ENCODE assay signal across 14 cellular contexts in the genomic region with DNA sequence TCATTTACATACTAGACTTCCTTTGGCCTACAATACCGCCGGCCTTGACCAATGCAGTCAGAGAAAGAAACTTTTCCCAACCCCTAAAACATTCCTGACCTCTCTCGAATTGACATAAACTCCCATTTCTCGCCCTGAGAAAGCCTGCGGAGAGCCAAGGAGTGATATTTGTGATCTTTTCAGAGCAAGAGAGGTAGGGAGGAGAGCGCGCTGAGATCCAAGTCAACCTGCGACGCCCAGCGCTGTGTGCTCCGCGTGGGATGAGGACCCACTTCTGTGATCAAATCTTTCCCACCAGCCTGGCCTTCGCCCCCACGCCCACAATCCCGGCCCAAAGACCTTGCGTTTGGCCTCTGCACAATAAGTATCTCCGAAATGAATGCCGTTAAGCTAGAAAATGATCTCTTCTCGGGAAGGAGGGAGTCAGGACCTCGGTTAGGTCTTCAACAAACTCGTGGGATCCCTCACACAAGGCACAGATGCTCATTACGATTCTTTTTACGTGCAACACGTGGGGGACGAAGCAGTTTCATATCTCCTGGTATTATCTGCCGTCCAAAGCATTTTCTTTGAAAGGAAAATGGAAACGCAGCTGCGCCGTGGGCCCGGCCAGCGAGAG. TPM values are rescaled to one million over a fixed set of nuclear protein-coding genes. Genes with fewer than 3 reads are reported as not detected.
DNase-seq lines count a peak whose midpoint lies in the region; ATAC-seq and TF ChIP-seq lines count a peak whose summit lies in the region.
"Had no signal": no experiment of that assay in that cellular context is flagged by ENCODE, and none has a peak within 500 bp of the region (broad histone marks: within the 10 kb centered on the region; RNA-seq: fewer than 3 reads in every experiment).

No MANE protein-coding gene starts in this region.

- TF ChIP-seq POLR2A in sigmoid colon (IDR thresholded peaks at IDR 0.05) = no peak

- ATAC-seq in HG02763 (IDR thresholded peaks at IDR 0.05; ENCODE audit: unreplicated experiment) = no peak
- no peak for ATAC-seq in activated T-cell treated with anti-CD3 and anti-CD28 coated beads, Interleukin-2, amount 50 U/mL, for 4 hours

- H3K4me1 Mint-ChIP-seq in activated T-cell treated with anti-CD3 and anti-CD28 coated beads, Interleukin-2, amount 50 U/mL, for 4 hours (ENCODE audit: low read depth) = peaks cover 8% of the 10 kb centered on the region

- in situ Hi-C loops in GM13977 (cut with MboI; ENCODE audit: low pct_unique_long_range_greater_than_20kb, low sequenced_read_pairs, unreplicated experiment) = no loop called here

- TF ChIP-seq EP300 in sigmoid colon (IDR thresholded peaks at IDR 0.05) = no peak

- peaks cover 56% of the 10 kb centered on the region for H3K27me3 Mint-ChIP-seq in activated T-cell treated with anti-CD3 and anti-CD28 coated beads, Interleukin-2, amount 50 U/mL, for 4 hours (ENCODE audit: low read depth)

- H3K4me3 Mint-ChIP-seq in activated T-cell treated with anti-CD3 and anti-CD28 coated beads, Interleukin-2, amount 50 U/mL, for 4 hours = no peak overlapping the region
- H3K4me3 Mint-ChIP-seq: HFFc6, immature natural killer cell had no signal

- H3K27ac ChIP-seq in cingulate gyrus (ENCODE audit: low read depth, low read length) = peak overlapping the region; percentile 69
- peak overlapping the region; percentile 57 for H3K27ac ChIP-seq in layer of hippocampus (ENCODE audit: low read depth, low read length)
- H3K27ac ChIP-seq in sigmoid colon = peak overlapping the region in 3 of 4 donors; percentile 35 to 68 (median 62)
- H3K27ac ChIP-seq: VCaP had no signal

- H3K4me1 ChIP-seq in sigmoid colon = peaks cover 0 to 29% (median 12%) of the 10 kb centered on the region in 4 donors

- 38 to 43% methylated on average over 31 of the region's 31 CpGs for WGBS in sigmoid colon, 2 donors

- intact Hi-C loops in sigmoid colon (cut with DNase I) = loop anchor here (5.0 kb wide), 1 partner anchor 355 kb away; no protein-coding TSS in a partner anchor

- H3K4me3 ChIP-seq in sigmoid colon = peak overlapping the region; percentile 49 to 70 (median 62)

- H3K36me3 Mint-ChIP-seq in activated T-cell treated with anti-CD3 and anti-CD28 coated beads, Interleukin-2, amount 50 U/mL, for 4 hours (ENCODE audit: insufficient read depth) = no peaks in the 10 kb centered on the region

- TF ChIP-seq CTCF in GM13977 (IDR thresholded peaks at IDR 0.05; ENCODE audit: extremely low read depth, insufficient read depth, missing control alignments) = no peak
- no peak for TF ChIP-seq CTCF in sigmoid colon (IDR thresholded peaks at IDR 0.05)

- no peaks in the 10 kb centered on the region for H3K9me3 Mint-ChIP-seq in activated T-cell treated with anti-CD3 and anti-CD28 coated beads, Interleukin-2, amount 50 U/mL, for 4 hours
- H3K9me3 Mint-ChIP-seq: HFFc6 had no signal

- DNase-seq in GM13977 (ENCODE audit: low spot score) (peak; percentile 20), sigmoid colon (no peak), NCI-H2171 (lab: John Stamatoyannopoulos, UW) (no peak)
- no peak for DNase-seq in activated CD4-positive, alpha-beta T cell treated with anti-CD3 and anti-CD28 coated beads for 4 hours
- DNase-seq in activated T-cell treated with anti-CD3 and anti-CD28 coated beads, Interleukin-2, amount 50 U/mL, for 4 hours = no peak
- DNase-seq: DMS79 treated with DMSO at 0.1 percent for 48 hours, HFFc6, immature natural killer cell, NCI-H1436, NCI-H82 had no signal

- H3K27me3 ChIP-seq in layer of hippocampus (ENCODE audit: control insufficient read depth, insufficient read depth, low read length) (peaks cover 2% of the 10 kb centered on the region), sigmoid colon (peaks cover 0 to 14% (median 0%) of the 10 kb centered on the region in 3 donors)

- no peaks in the 10 kb centered on the region for H3K9me3 ChIP-seq in sigmoid colon

- H3K36me3 ChIP-seq in sigmoid colon = no peaks in the 10 kb centered on the region

RNA-seq across cellular contexts. Expression of a gene that starts 6.3 kb away (rescaled TPM):
- total RNA-seq in sigmoid colon = 1 to 10 TPM; 3.2 to 6.4 (median 4.6) TPM
- polyA plus RNA-seq in sigmoid colon = under 1 TPM in 1 of 3 donors, not detected in 2; 0.36 TPM
- total RNA-seq in activated T-cell treated with anti-CD3 and anti-CD28 coated beads, Interleukin-2, amount 50 U/mL, for 4 hours = under 1 TPM in 1 of 3 donors, not detected in 2; 0.26 TPM
- total RNA-seq: HFFc6 had no signal
- polyA plus RNA-seq: immature natural killer cell had no signal
